Comparison of ENCODE assay signal across 8 cellular contexts in genomic region chr1:203626910-203627246, GRCh38. TPM values are rescaled to one million over a fixed set of nuclear protein-coding genes. Genes with fewer than 3 reads are reported as not detected.
DNase-seq lines count a peak whose midpoint lies in the region; ATAC-seq and TF ChIP-seq lines count a peak whose summit lies in the region.

No MANE protein-coding gene starts in this region.

- TF ChIP-seq POLR2A in suprapubic skin (IDR thresholded peaks at IDR 0.05), result peak in 1 of 2 donors; percentile 52

- H3K4me3 ChIP-seq in suprapubic skin, result peak overlapping the region; percentile 75

- ATAC-seq in activated T-cell treated with anti-CD3 and anti-CD28 coated beads, Interleukin-2, amount 50 U/mL, for 4 hours, result no peak
- ATAC-seq in GM19463 (IDR thresholded peaks at IDR 0.05; ENCODE audit: unreplicated experiment), result no peak

- no peaks in the 10 kb centered on the region for H3K9me3 ChIP-seq in suprapubic skin

- H3K9me3 Mint-ChIP-seq in activated T-cell treated with anti-CD3 and anti-CD28 coated beads, Interleukin-2, amount 50 U/mL, for 4 hours, result no peaks in the 10 kb centered on the region
- no peaks in the 10 kb centered on the region for H3K9me3 Mint-ChIP-seq in immature natural killer cell

- DNase-seq in activated T-cell treated with anti-CD3 and anti-CD28 coated beads, Interleukin-2, amount 50 U/mL, for 4 hours, result no peak
- no peak for DNase-seq in activated T-cell treated with anti-CD3 and anti-CD28 coated beads, Interleukin-2, amount 50 U/mL, for 1 hour
- DNase-seq in immature natural killer cell, result no peak
- DNase-seq in suprapubic skin (ENCODE audit: low spot score in 2 of 2), result peak in 1 of 2 donors; percentile 87
- DNase-seq in NOMO-1 (lab: John Stamatoyannopoulos, UW; ENCODE audit: unreplicated experiment in 2 of 2), result no peak
- DNase-seq in NK-92 treated with Interleukin-12 subunit alpha and Interleukin-12 subunit beta, amount 100 ng/mL, for 24 hours (lab: John Stamatoyannopoulos, UW), result no peak

- peak overlapping the region; percentile 59 for H3K27ac ChIP-seq in adipose tissue (ENCODE audit: low read depth, low read length)
- H3K27ac ChIP-seq in suprapubic skin, result peak overlapping the region; percentile 94

- no peaks in the 10 kb centered on the region for H3K36me3 ChIP-seq in suprapubic skin

- WGBS in adipose tissue, 3 donors, result 0 to 1% (median 1%) methylated on average over 8 of the region's 8 CpGs
- WGBS in suprapubic skin, result 0% methylated on average over 8 of the region's 8 CpGs

- no peaks in the 10 kb centered on the region for H3K36me3 Mint-ChIP-seq in activated T-cell treated with anti-CD3 and anti-CD28 coated beads, Interleukin-2, amount 50 U/mL, for 4 hours (ENCODE audit: insufficient read depth)
- H3K36me3 Mint-ChIP-seq in immature natural killer cell, result peaks cover 0 to 11% (median 5%) of the 10 kb centered on the region in 3 donors

- H3K4me3 Mint-ChIP-seq in activated T-cell treated with anti-CD3 and anti-CD28 coated beads, Interleukin-2, amount 50 U/mL, for 4 hours, result peak overlapping the region; percentile 90
- peak overlapping the region; percentile 98 to 100 (median 99) for H3K4me3 Mint-ChIP-seq in immature natural killer cell

- H3K27me3 Mint-ChIP-seq in activated T-cell treated with anti-CD3 and anti-CD28 coated beads, Interleukin-2, amount 50 U/mL, for 4 hours (ENCODE audit: low read depth), result no peaks in the 10 kb centered on the region
- peaks cover 4 to 25% (median 23%) of the 10 kb centered on the region in 3 donors for H3K27me3 Mint-ChIP-seq in immature natural killer cell (ENCODE audit: low read depth in 3 of 3)

- peaks cover 58% of the 10 kb centered on the region for H3K4me1 Mint-ChIP-seq in activated T-cell treated with anti-CD3 and anti-CD28 coated beads, Interleukin-2, amount 50 U/mL, for 4 hours (ENCODE audit: low read depth)
- peaks cover 51 to 64% of the 10 kb centered on the region in 2 donors for H3K4me1 Mint-ChIP-seq in immature natural killer cell

- peak overlapping the region; percentile 73 to 97 (median 91) for H3K27ac Mint-ChIP-seq in immature natural killer cell

- H3K27me3 ChIP-seq in suprapubic skin, result no peaks in the 10 kb centered on the region

- TF ChIP-seq CTCF in suprapubic skin (IDR thresholded peaks at IDR 0.05), result no peak

- TF ChIP-seq EP300 in suprapubic skin (IDR thresholded peaks at IDR 0.05), result no peak

- H3K4me1 ChIP-seq in suprapubic skin, result peaks cover 62% of the 10 kb centered on the region

RNA-seq across cellular contexts. Expression of gene ATP2B4, which starts 0.2 kb away (rescaled TPM):
- total RNA-seq in activated T-cell treated with anti-CD3 and anti-CD28 coated beads, Interleukin-2, amount 50 U/mL, for 4 hours, result 10 to 100 TPM in 2 of 3 donors, 1 to 10 TPM in 1; 6.1 to 17.0 (median 12.1) TPM
- polyA plus RNA-seq in adipose tissue, result 10 to 100 TPM; 21.6 to 64.5 (median 35.4) TPM
- polyA plus RNA-seq in immature natural killer cell, result 10 to 100 TPM; 24.5 to 63.1 (median 36.8) TPM
- total RNA-seq in suprapubic skin, result 100 to 1,000 TPM; 164 to 220 (median 166) TPM

Comparison
In these comparisons a context has a peak if more than half of its experiments do, and no peak if none do; other contexts are left out.
1. RNA of gene ATP2B4, which starts 0.2 kb away (total RNA-seq): 164 to 220 TPM in suprapubic skin; 6.1 to 17.0 TPM in activated T-cell treated with anti-CD3 and anti-CD28 coated beads, Interleukin-2, amount 50 U/mL, for 4 hours; every median in the first group is over 4 times any median in the second.